ENCODE assay signal across 20 cellular contexts in genomic region chr2:128651000-128651399, GRCh38.
DNase-seq lines count a peak whose midpoint lies in the region; ATAC-seq, FAIRE-seq and TF ChIP-seq lines count a peak whose summit lies in the region.
"Had no signal": no experiment of that assay in that cellular context is flagged by ENCODE, and none has a peak within 500 bp of the region (broad histone marks: within the 10 kb centered on the region; RNA-seq: fewer than 3 reads in every experiment).

No MANE protein-coding gene starts in this region.

- no peaks in the 10 kb centered on the region for H3K36me3 Mint-ChIP-seq in activated naive CD4-positive, alpha-beta T cell treated with anti-CD3 and anti-CD28 coated beads, Interleukin-2, amount 50 U/mL, for 72 hours
- no peaks in the 10 kb centered on the region for H3K36me3 Mint-ChIP-seq in activated naive CD4-positive, alpha-beta T cell treated with anti-CD3 and anti-CD28 coated beads, Interleukin-2, amount 10 ng/mL, durations not matched to agents 7 days and 5 days
- H3K36me3 Mint-ChIP-seq: CD8-positive, alpha-beta T cell had no signal

- H3K9me3 Mint-ChIP-seq in activated naive CD4-positive, alpha-beta T cell treated with anti-CD3 and anti-CD28 coated beads, Interleukin-2, amount 50 U/mL, for 72 hours = no peaks in the 10 kb centered on the region
- no peaks in the 10 kb centered on the region for H3K9me3 Mint-ChIP-seq in activated naive CD4-positive, alpha-beta T cell treated with anti-CD3 and anti-CD28 coated beads, Interleukin-2, amount 10 ng/mL, durations not matched to agents 7 days and 5 days
- H3K9me3 Mint-ChIP-seq: CD8-positive, alpha-beta T cell; GM23338; HFFc6 had no signal

- H3K4me1 ChIP-seq in lower lobe of right lung = no peaks in the 10 kb centered on the region

- CTCF ChIA-PET in activated naive CD4-positive, alpha-beta T cell treated with anti-CD3 and anti-CD28 coated beads, Interleukin-2, amount 10 ng/mL, durations not matched to agents 7 days and 5 days (lab: Charles Lee) = no interaction called here
- CTCF ChIA-PET in HEK293T (lab: Yijun Ruan, JAX) = no interaction called here

- H3K27me3 ChIP-seq in bronchial epithelial cell (ENCODE audit: control insufficient read depth, insufficient read depth, low read length) (no peaks in the 10 kb centered on the region), lower lobe of right lung (ENCODE audit: low read depth) (no peaks in the 10 kb centered on the region)
- H3K27me3 ChIP-seq: BLaER1 treated with 17β-estradiol and CSF1 and Interleukin-3, amounts not matched to agents 10 nM and 100 nM had no signal

- TF ChIP-seq CTCF in bronchial epithelial cell (IDR thresholded peaks at IDR 0.05; ENCODE audit: insufficient read depth, low read length, severe bottlenecking) = no peak
- TF ChIP-seq CTCF in lower lobe of right lung (IDR thresholded peaks at IDR 0.05) = no peak

- no peak overlapping the region for H3K27ac Mint-ChIP-seq in activated naive CD4-positive, alpha-beta T cell treated with anti-CD3 and anti-CD28 coated beads, Interleukin-2, amount 50 U/mL, for 72 hours
- H3K27ac Mint-ChIP-seq in activated naive CD4-positive, alpha-beta T cell treated with anti-CD3 and anti-CD28 coated beads, Interleukin-2, amount 10 ng/mL, durations not matched to agents 7 days and 5 days = no peak overlapping the region
- H3K27ac Mint-ChIP-seq: B cell; CD8-positive, alpha-beta T cell; GM23338; HFFc6; IgD-negative memory B cell had no signal

- FAIRE-seq in GM12892 (lab: Jason Lieb, UNC) (peak; percentile 33), bronchial epithelial cell (lab: Jason Lieb, UNC) (no peak)
- FAIRE-seq: GM19239, H54, HepG2 had no signal

- H3K9me3 ChIP-seq in lower lobe of right lung = no peaks in the 10 kb centered on the region

- H3K36me3 ChIP-seq in bronchial epithelial cell (ENCODE audit: control insufficient read depth, insufficient read depth, low read length) = no peaks in the 10 kb centered on the region
- no peaks in the 10 kb centered on the region for H3K36me3 ChIP-seq in lower lobe of right lung
- H3K36me3 ChIP-seq: BLaER1 treated with 17β-estradiol and CSF1 and Interleukin-3, amounts not matched to agents 10 nM and 100 nM had no signal

- intact Hi-C loops in lower lobe of right lung (cut with DNase I) = no loop called here

- no peak overlapping the region for H3K27ac ChIP-seq in lower lobe of right lung
- H3K27ac ChIP-seq: BLaER1 treated with 17β-estradiol and CSF1 and Interleukin-3, amounts not matched to agents 10 nM and 100 nM had no signal

- no peak for TF ChIP-seq POLR2A in GM12892 (IDR thresholded peaks at IDR 0.05; ENCODE audit: low read depth, low read length)

- H3K4me1 Mint-ChIP-seq in activated naive CD4-positive, alpha-beta T cell treated with anti-CD3 and anti-CD28 coated beads, Interleukin-2, amount 10 ng/mL, durations not matched to agents 7 days and 5 days = peaks cover 8% of the 10 kb centered on the region

- DNase-seq in activated naive CD4-positive, alpha-beta T cell treated with anti-CD3 and anti-CD28 coated beads, Interleukin-2, amount 50 U/mL, for 72 hours (ENCODE audit: low spot score in 2 of 2) = no peak
- no peak for DNase-seq in activated naive CD4-positive, alpha-beta T cell treated with anti-CD3 and anti-CD28 coated beads, Interleukin-2, amount 10 ng/mL, durations not matched to agents 7 days and 5 days
- DNase-seq in GM12892 (ENCODE audit: insufficient read length) = no peak
- peak; percentile 47 for DNase-seq in bronchial epithelial cell (ENCODE audit: low read depth)
- DNase-seq in HEK293T (ENCODE audit: extremely low spot score) = no peak
- DNase-seq in lower lobe of right lung = no peak
- DNase-seq: Calu3; CD8-positive, alpha-beta T cell; GDM1; HCEC 1CT; HFFc6; KBM-7 had no signal

- peak; percentile 31 to 40 for ATAC-seq in activated naive CD4-positive, alpha-beta T cell treated with anti-CD3 and anti-CD28 coated beads, Interleukin-2, amount 50 U/mL, for 72 hours
- ATAC-seq in GM19455 (IDR thresholded peaks at IDR 0.05; ENCODE audit: unreplicated experiment) (no peak), lower lobe of right lung (no peak)
- ATAC-seq: CD8-positive, alpha-beta T cell; GM23338; HepG2 had no signal

- H3K27me3 Mint-ChIP-seq in activated naive CD4-positive, alpha-beta T cell treated with anti-CD3 and anti-CD28 coated beads, Interleukin-2, amount 10 ng/mL, durations not matched to agents 7 days and 5 days = no peaks in the 10 kb centered on the region
- H3K27me3 Mint-ChIP-seq: B cell, IgD-negative memory B cell had no signal

- POLR2A ChIA-PET in HEK293T (lab: Yijun Ruan, JAX) = no interaction called here

- H3K4me3 Mint-ChIP-seq in activated naive CD4-positive, alpha-beta T cell treated with anti-CD3 and anti-CD28 coated beads, Interleukin-2, amount 10 ng/mL, durations not matched to agents 7 days and 5 days = no peak overlapping the region
- H3K4me3 Mint-ChIP-seq: B cell; CD8-positive, alpha-beta T cell; GM23338; HFFc6; IgD-negative memory B cell had no signal

- no peak overlapping the region for H3K4me3 ChIP-seq in bronchial epithelial cell (ENCODE audit: low read depth, low read length)
- no peak overlapping the region for H3K4me3 ChIP-seq in lower lobe of right lung
- H3K4me3 ChIP-seq: BLaER1 treated with 17β-estradiol and CSF1 and Interleukin-3, amounts not matched to agents 10 nM and 100 nM; GM23338 had no signal

TF ChIP-seq in HEK293T, 16 proteins besides CTCF, POLR2A, EP300 and RAD21:
- TF ChIP-seq ZNF384 (IDR thresholded peaks at IDR 0.05) = no peak

Comparison
In these comparisons a context has a peak if more than half of its experiments do, and no peak if none do; other contexts are left out.
1. ATAC-seq: peak in activated naive CD4-positive, alpha-beta T cell treated with anti-CD3 and anti-CD28 coated beads, Interleukin-2, amount 50 U/mL, for 72 hours (2 of 2); none in GM19455 (single experiment) and lower lobe of right lung (0 of 2).